ENCODE assay signal across 8 cellular contexts in genomic region chr17:35117984-35118383, GRCh38. TPM values are rescaled to one million over a fixed set of nuclear protein-coding genes. Genes with fewer than 3 reads are reported as not detected.
DNase-seq lines count a peak whose midpoint lies in the region; ATAC-seq lines count a peak whose summit lies in the region.

No MANE protein-coding gene starts in this region.

- no peaks in the 10 kb centered on the region for H3K9me3 ChIP-seq in naive thymus-derived CD4-positive, alpha-beta T cell (ENCODE audit: control insufficient read depth in 2 of 3, low read length in 3 of 3)

- H3K27ac Mint-ChIP-seq in activated naive CD8-positive, alpha-beta T cell: peak overlapping the region; percentile 72
- peak overlapping the region; percentile 34 to 95 (median 73) for H3K27ac Mint-ChIP-seq in naive thymus-derived CD4-positive, alpha-beta T cell

- H3K4me3 ChIP-seq in naive thymus-derived CD4-positive, alpha-beta T cell (ENCODE audit: low read length): no peak overlapping the region

- peaks cover 14 to 15% of the 10 kb centered on the region in 2 donors for H3K4me1 ChIP-seq in naive thymus-derived CD4-positive, alpha-beta T cell (ENCODE audit: control insufficient read depth in 2 of 2, insufficient read depth in 2 of 2, low read length in 2 of 2)

- CTCF ChIA-PET in naive thymus-derived CD4-positive, alpha-beta T cell (lab: Charles Lee): interaction anchor here (1.4 to 3.6 kb wide), 4 partner anchors 12 to 576 kb away, joined by 5 to 55 read pairs (median 10); no protein-coding TSS in a partner anchor

- peak; percentile 50 for DNase-seq in EH (ENCODE audit: low read depth)
- DNase-seq in Kasumi-1 (lab: John Stamatoyannopoulos, UW): peak; percentile 36 to 43
- peak in 4 of 9 donors; percentile 11 to 31 (median 26) for DNase-seq in naive thymus-derived CD4-positive, alpha-beta T cell
- no peak for DNase-seq in NCI-H1694 treated with DMSO at 0.1 percent for 48 hours (lab: John Stamatoyannopoulos, UW)
- DNase-seq in cerebellar nuclear complex (lab: John Stamatoyannopoulos, UW): no peak
- no peak for DNase-seq in COLO668 (lab: John Stamatoyannopoulos, UW; ENCODE audit: unreplicated experiment)

- intact Hi-C loops in naive thymus-derived CD4-positive, alpha-beta T cell (cut with micrococcal nuclease): loop anchor here (2.0 to 5.0 kb wide), 3 partner anchors 481 to 697 kb away; no protein-coding TSS in a partner anchor

- H3K4me3 Mint-ChIP-seq in activated naive CD8-positive, alpha-beta T cell: peak overlapping the region; percentile 89
- H3K4me3 Mint-ChIP-seq in naive thymus-derived CD4-positive, alpha-beta T cell: peak overlapping the region; percentile 85 to 97 (median 90)

- no peak overlapping the region for H3K27ac ChIP-seq in naive thymus-derived CD4-positive, alpha-beta T cell (ENCODE audit: low read depth, low read length)

- H3K36me3 ChIP-seq in naive thymus-derived CD4-positive, alpha-beta T cell (ENCODE audit: control insufficient read depth in 2 of 3, insufficient read depth in 3 of 3, low read length in 3 of 3): no peaks in the 10 kb centered on the region

- no peaks in the 10 kb centered on the region for H3K27me3 Mint-ChIP-seq in activated naive CD8-positive, alpha-beta T cell
- H3K27me3 Mint-ChIP-seq in naive thymus-derived CD4-positive, alpha-beta T cell: no peaks in the 10 kb centered on the region

- ATAC-seq in naive thymus-derived CD4-positive, alpha-beta T cell: no peak
- no peak for ATAC-seq in HG03571 (IDR thresholded peaks at IDR 0.05; ENCODE audit: unreplicated experiment)

- peaks cover 41% of the 10 kb centered on the region for H3K4me1 Mint-ChIP-seq in activated naive CD8-positive, alpha-beta T cell (ENCODE audit: low read depth)
- H3K4me1 Mint-ChIP-seq in naive thymus-derived CD4-positive, alpha-beta T cell: peaks cover 23 to 45% (median 35%) of the 10 kb centered on the region in 7 donors

- H3K9me3 Mint-ChIP-seq in activated naive CD8-positive, alpha-beta T cell (ENCODE audit: low read depth): no peaks in the 10 kb centered on the region
- peaks cover 0 to 2% (median 0%) of the 10 kb centered on the region in 11 donors for H3K9me3 Mint-ChIP-seq in naive thymus-derived CD4-positive, alpha-beta T cell

- H3K36me3 Mint-ChIP-seq in activated naive CD8-positive, alpha-beta T cell: peaks cover 2% of the 10 kb centered on the region
- H3K36me3 Mint-ChIP-seq in naive thymus-derived CD4-positive, alpha-beta T cell: peaks cover 0 to 14% (median 8%) of the 10 kb centered on the region in 5 donors

- POLR2A ChIA-PET in naive thymus-derived CD4-positive, alpha-beta T cell (lab: Charles Lee): interaction anchor here (1.1 to 2.8 kb wide), 3 partner anchors 9 to 691 kb away, joined by 3 to 11 read pairs (median 8); no protein-coding TSS in a partner anchor

- no peaks in the 10 kb centered on the region for H3K27me3 ChIP-seq in naive thymus-derived CD4-positive, alpha-beta T cell (ENCODE audit: control insufficient read depth in 2 of 2, insufficient read depth in 2 of 2, low read length in 2 of 2)

RNA-seq across cellular contexts. Expression of gene RAD51D, which starts 1.7 kb away (rescaled TPM):
- 10 to 100 TPM; 15.0 to 34.2 (median 25.4) TPM for total RNA-seq in naive thymus-derived CD4-positive, alpha-beta T cell
- 10 to 100 TPM in 1 of 2 donors, 1 to 10 TPM in 1; 7.0 to 17.6 TPM for polyA plus RNA-seq in naive thymus-derived CD4-positive, alpha-beta T cell

RNA-seq across cellular contexts. Expression of gene FNDC8, which starts 3.4 kb away (rescaled TPM):
- not detected for total RNA-seq in naive thymus-derived CD4-positive, alpha-beta T cell
- not detected for polyA plus RNA-seq in naive thymus-derived CD4-positive, alpha-beta T cell

RNA-seq across cellular contexts. Expression of gene NLE1, which starts 24.1 kb away (rescaled TPM):
- total RNA-seq in naive thymus-derived CD4-positive, alpha-beta T cell: 10 to 100 TPM in 4 of 5 experiments, 1 to 10 TPM in 1; 10.0 to 29.4 (median 21.8) TPM
- polyA plus RNA-seq in naive thymus-derived CD4-positive, alpha-beta T cell: 10 to 100 TPM in 1 of 2 donors, 1 to 10 TPM in 1; 6.1 to 10.7 TPM

RNA-seq across cellular contexts. Expression of gene UNC45B, which starts 29.6 kb away (rescaled TPM):
- under 1 TPM; 0.10 to 0.62 (median 0.29) TPM for total RNA-seq in naive thymus-derived CD4-positive, alpha-beta T cell
- polyA plus RNA-seq in naive thymus-derived CD4-positive, alpha-beta T cell: under 1 TPM; 0.10 to 0.22 TPM

RNA-seq across cellular contexts. Expression of gene RFFL, which starts 54.5 kb away (rescaled TPM):
- 10 to 100 TPM; 45.0 to 74.7 (median 55.7) TPM for total RNA-seq in naive thymus-derived CD4-positive, alpha-beta T cell
- polyA plus RNA-seq in naive thymus-derived CD4-positive, alpha-beta T cell: 10 to 100 TPM; 36.4 to 47.1 TPM

Comparison
In these comparisons a context has a peak if more than half of its experiments do, and no peak if none do; other contexts are left out.
1. DNase-seq: peak in EH (single experiment) and Kasumi-1 (2 of 2); none in NCI-H1694 treated with DMSO at 0.1 percent for 48 hours (single experiment), cerebellar nuclear complex (0 of 2) and COLO668 (single experiment).